11 cellular contexts compared by ENCODE assay signal in genomic region chr10:3812141-3812540, GRCh38. TPM values are rescaled to one million over a fixed set of nuclear protein-coding genes. Genes with fewer than 3 reads are reported as not detected.
DNase-seq lines count a peak whose midpoint lies in the region; ATAC-seq and TF ChIP-seq lines count a peak whose summit lies in the region.
"Had no signal": no experiment of that assay in that cellular context is flagged by ENCODE, and none has a peak within 500 bp of the region (broad histone marks: within the 10 kb centered on the region; RNA-seq: fewer than 3 reads in every experiment).

No MANE protein-coding gene starts in this region.

- no TSS peak for BruUV-seq in Calu3 (replicated peaks; lab: Mats Ljungman, UMichigan)

- H3K36me3 ChIP-seq in skeletal muscle tissue (ENCODE audit: control insufficient read depth in 3 of 3, insufficient read depth in 3 of 3, low read length in 3 of 3) (no peaks in the 10 kb centered on the region), adrenal gland (replicated peaks in 1 of 2) (no peaks in the 10 kb centered on the region)

- no peaks in the 10 kb centered on the region for H3K9me3 ChIP-seq in skeletal muscle tissue (ENCODE audit: control insufficient read depth in 3 of 3, low read length in 3 of 3)
- H3K9me3 ChIP-seq in adrenal gland (replicated peaks in 1 of 3), result no peaks in the 10 kb centered on the region

- no peak for TF ChIP-seq POLR2A in adrenal gland (IDR thresholded peaks at IDR 0.05)

- peaks cover 43 to 46% (median 45%) of the 10 kb centered on the region in 3 donors for H3K4me1 ChIP-seq in skeletal muscle tissue (ENCODE audit: control insufficient read depth in 3 of 3, insufficient read depth in 3 of 3, low read length in 3 of 3)
- H3K4me1 ChIP-seq in adrenal gland (replicated peaks in 1 of 2), result peaks cover 4 to 17% of the 10 kb centered on the region in 2 donors

- whole genome bisulfite sequencing in adrenal gland, 4 donors, result 76 to 90% (median 85%) methylated on average over 5 to 7 of the region's 7 CpGs

- H3K9ac ChIP-seq in skeletal muscle tissue (ENCODE audit: low read depth in 1 of 3, low read length in 3 of 3), result peak overlapping the region in 1 of 3 donors; percentile 66

- H3K27ac Mint-ChIP-seq in Calu3 (ENCODE audit: unreplicated experiment) (peak overlapping the region; percentile 85), activated B cell treated with CpG ODN at 0.5 μM for 24 hours (peak overlapping the region; percentile 84)
- H3K27ac Mint-ChIP-seq: progenitor cell of endocrine pancreas had no signal

- H3K36me3 Mint-ChIP-seq in Calu3 (ENCODE audit: insufficient read depth, unreplicated experiment) (peaks cover 27% of the 10 kb centered on the region), activated B cell treated with CpG ODN at 0.5 μM for 24 hours (ENCODE audit: low read depth) (no peaks in the 10 kb centered on the region)

- H3K4me1 Mint-ChIP-seq in Calu3 (ENCODE audit: low read depth, unreplicated experiment) (peaks cover 66% of the 10 kb centered on the region), activated B cell treated with CpG ODN at 0.5 μM for 24 hours (peaks cover 44% of the 10 kb centered on the region)

- no peak for ATAC-seq in activated B cell treated with CpG ODN at 0.5 μM for 24 hours (ENCODE audit: low read depth)
- peak; percentile 44 for ATAC-seq in left ventricle myocardium superior
- ATAC-seq in HG03097 (IDR thresholded peaks at IDR 0.05; ENCODE audit: low FRiP score, unreplicated experiment), result no peak

- H3K4me3 Mint-ChIP-seq in Calu3 (ENCODE audit: low read depth, unreplicated experiment) (peak overlapping the region; percentile 43), activated B cell treated with CpG ODN at 0.5 μM for 24 hours (no peak overlapping the region)

- no peaks in the 10 kb centered on the region for H3K9me3 Mint-ChIP-seq in Calu3 (ENCODE audit: low read depth, unreplicated experiment)
- no peaks in the 10 kb centered on the region for H3K9me3 Mint-ChIP-seq in activated B cell treated with CpG ODN at 0.5 μM for 24 hours

- CTCF ChIA-PET in Calu3 (lab: Charles Lee) (no interaction called here), activated B cell treated with CpG ODN at 0.5 μM for 24 hours (lab: Charles Lee) (no interaction called here)

- H3K27ac ChIP-seq in skeletal muscle tissue (ENCODE audit: low read depth, low read length), result peak overlapping the region; percentile 90
- H3K27ac ChIP-seq in adrenal gland, result peak overlapping the region in 1 of 5 donors; percentile 75
- H3K27ac ChIP-seq: HL-60 had no signal

- peak overlapping the region in 1 of 3 donors; percentile 4 for H3K4me3 ChIP-seq in skeletal muscle tissue (ENCODE audit: low read length in 3 of 3)
- no peak overlapping the region for H3K4me3 ChIP-seq in adrenal gland

- no peak for TF ChIP-seq CTCF in Calu3 (IDR thresholded peaks at IDR 0.05; ENCODE audit: unreplicated experiment)
- no peak for TF ChIP-seq CTCF in activated B cell treated with CpG ODN at 0.5 μM for 24 hours (IDR thresholded peaks at IDR 0.05)
- TF ChIP-seq CTCF in adrenal gland (IDR thresholded peaks at IDR 0.05), result no peak

- intact Hi-C loops in Calu3 (cut with micrococcal nuclease; ENCODE audit: unreplicated experiment) (loop anchor here (5.0 kb wide), 1 partner anchor 915 kb away; no protein-coding TSS in a partner anchor), activated B cell treated with CpG ODN at 0.5 μM for 24 hours (cut with micrococcal nuclease) (no loop called here), left ventricle myocardium superior (cut with micrococcal nuclease) (loop anchor here (10.0 kb wide), 1 partner anchor 103 kb away; no protein-coding TSS in a partner anchor), adrenal gland (cut with DNase I) (no loop called here), posterior vena cava (cut with DNase I) (loop anchor here in 1 of 2 donors (10.0 kb wide), 1 partner anchor 383 kb away; no protein-coding TSS in a partner anchor)

- no peaks in the 10 kb centered on the region for H3K27me3 Mint-ChIP-seq in Calu3 (ENCODE audit: unreplicated experiment)
- no peaks in the 10 kb centered on the region for H3K27me3 Mint-ChIP-seq in activated B cell treated with CpG ODN at 0.5 μM for 24 hours
- H3K27me3 Mint-ChIP-seq: progenitor cell of endocrine pancreas had no signal

- DNase-seq in Calu3 (no peak), activated B cell treated with CpG ODN at 0.5 μM for 24 hours (no peak), left ventricle myocardium superior (no peak), adrenal gland (no peak), KG1 (lab: John Stamatoyannopoulos, UW) (no peak), posterior vena cava (ENCODE audit: low spot score) (no peak)
- DNase-seq: NCI-H1930 had no signal

- H3K27me3 ChIP-seq in skeletal muscle tissue (ENCODE audit: control insufficient read depth in 3 of 3, insufficient read depth in 3 of 3, low read length in 3 of 3) (no peaks in the 10 kb centered on the region), adrenal gland (no peaks in the 10 kb centered on the region)

- POLR2A ChIA-PET in activated B cell treated with CpG ODN at 0.5 μM for 24 hours (lab: Charles Lee), result interaction anchor here (0.8 to 5.6 kb wide), 6 partner anchors 19 to 100 kb away, joined by 3 to 95 read pairs (median 5); partner anchors contain the start of gene KLF6

RNA-seq across cellular contexts. Expression of gene KLF6, which starts 27.1 kb away (rescaled TPM):
- total RNA-seq in Calu3 (2022) (140 and 161 TPM in 2 replicates), activated B cell treated with CpG ODN at 0.5 μM for 24 hours (134 and 151 TPM in 2 replicates), left ventricle myocardium superior (62.0 TPM), skeletal muscle tissue (50.6 TPM), adrenal gland (10 to 100 TPM; 14.4 to 70.2 (median 38.9) TPM), posterior vena cava (100 to 1,000 TPM; 183 to 493 TPM)
- polyA plus RNA-seq in adrenal gland, result 10 to 100 TPM; 14.9 to 25.2 (median 18.0) TPM

Comparison
In these comparisons a context has a peak if more than half of its experiments do, and no peak if none do; other contexts are left out.
1. intact Hi-C loops: an anchor here in Calu3 (5.0 kb wide) and left ventricle myocardium superior (10.0 kb wide); none called in activated B cell treated with CpG ODN at 0.5 μM for 24 hours and adrenal gland.